In the genomic region with DNA sequence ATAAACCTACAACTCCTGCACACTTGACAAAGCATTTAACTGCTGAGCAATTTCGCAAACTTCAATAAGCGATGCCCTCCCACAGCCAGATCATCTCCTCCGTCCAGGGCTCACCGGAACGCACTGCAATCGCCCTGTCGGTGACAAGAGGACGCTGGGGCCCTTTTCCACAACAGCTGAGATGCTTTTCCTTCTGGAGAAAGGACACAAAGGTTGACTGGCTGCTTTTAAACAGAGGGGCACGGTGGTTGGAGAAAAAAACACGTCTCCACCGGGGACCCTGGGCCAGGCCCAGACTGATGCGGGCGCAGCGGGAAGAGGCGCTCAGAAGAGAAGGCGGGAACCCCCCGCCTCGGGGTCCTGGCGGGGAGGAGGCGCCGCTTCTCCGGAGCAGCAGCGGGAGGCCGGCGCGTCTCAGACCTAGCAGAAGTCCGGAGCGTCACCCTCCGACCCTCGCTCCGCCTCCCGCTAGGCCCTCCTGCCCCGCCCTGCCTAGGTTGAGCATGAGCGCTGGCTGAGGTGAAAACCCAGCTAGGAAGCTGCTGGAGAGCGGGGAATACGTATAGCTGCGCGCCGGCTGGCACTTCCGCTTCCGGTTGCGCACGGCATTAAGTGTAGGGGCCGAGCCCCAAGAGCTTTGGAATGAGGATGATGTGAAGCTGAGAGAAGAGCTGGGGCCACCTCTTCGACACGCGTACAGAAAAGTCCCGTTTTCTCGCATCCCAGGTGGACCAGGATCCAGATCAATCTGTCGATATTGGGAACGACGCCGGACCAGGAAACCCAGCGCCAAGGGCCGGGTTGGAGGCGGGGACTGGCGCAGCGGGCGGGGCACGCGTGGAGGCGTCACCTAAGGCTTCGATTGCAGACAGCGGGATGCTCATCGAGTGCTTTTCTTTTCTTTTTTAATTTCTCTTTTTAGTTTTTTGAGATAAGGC, we compare ENCODE assay signal across 8 cellular contexts. TPM values are rescaled to one million over a fixed set of nuclear protein-coding genes. Genes with fewer than 3 reads are reported as not detected.
DNase-seq lines count a peak whose midpoint lies in the region; ATAC-seq and TF ChIP-seq lines count a peak whose summit lies in the region.

A gene (minus strand): TSS at position 564 of the 938 bp plus-strand sequence. CDS start 3,788 bp downstream, outside the sequence.

- no peaks in the 10 kb centered on the region for H4K20me1 ChIP-seq in smooth muscle cell (ENCODE audit: low read depth)

- H3K27me3 ChIP-seq in smooth muscle cell (ENCODE audit: low read depth), result no peaks in the 10 kb centered on the region

- peak within 1 kb of the TSS; percentile 94 for H2AFZ ChIP-seq in smooth muscle cell (ENCODE audit: low read depth)

- H3K79me2 ChIP-seq in smooth muscle cell (ENCODE audit: low read depth), result peaks cover 36% of the 10 kb centered on the region

- H3K4me1 Mint-ChIP-seq in activated B cell treated with CpG ODN at 0.5 μM for 24 hours, result peaks cover 9% of the 10 kb centered on the region

- H3K27me3 Mint-ChIP-seq in activated B cell treated with CpG ODN at 0.5 μM for 24 hours, result no peaks in the 10 kb centered on the region

- H3K4me3 Mint-ChIP-seq in activated B cell treated with CpG ODN at 0.5 μM for 24 hours, result peak within 1 kb of the TSS; percentile 90

- peak within 1 kb of the TSS; percentile 78 for H3K9ac ChIP-seq in smooth muscle cell (ENCODE audit: low read depth)

- H3K36me3 ChIP-seq in smooth muscle cell (ENCODE audit: low read depth), result peaks cover 12% of the 10 kb centered on the region

- ATAC-seq in GM18870 (IDR thresholded peaks at IDR 0.05; ENCODE audit: unreplicated experiment) (peak; percentile 95), HG03135 (IDR thresholded peaks at IDR 0.05; ENCODE audit: unreplicated experiment) (peak; percentile 93), activated B cell treated with CpG ODN at 0.5 μM for 24 hours (ENCODE audit: low read depth) (peak; percentile 98)

- DNase-seq in AG04449 (ENCODE audit: low read depth, low spot score), result peak; percentile 63
- DNase-seq in NCI-H2227 (lab: John Stamatoyannopoulos, UW; ENCODE audit: unreplicated experiment), result peak; percentile 95
- DNase-seq in activated B cell treated with CpG ODN at 0.5 μM for 24 hours, result peak; percentile 91
- DNase-seq in caudate nucleus (lab: John Stamatoyannopoulos, UW), result peak; percentile 32 to 95 (median 85)
- DNase-seq in iPS-NIHi7 (ENCODE audit: extremely low spot score), result peak; percentile 98
- peak; percentile 66 for DNase-seq in smooth muscle cell (lab: John Stamatoyannopoulos, UW; ENCODE audit: unreplicated experiment)

- intact Hi-C loops in activated B cell treated with CpG ODN at 0.5 μM for 24 hours (cut with micrococcal nuclease), result loop anchor here (1.0 to 2.0 kb wide), 8 partner anchors 17 to 184 kb away; a partner anchor contains a TSS

- TF ChIP-seq CTCF in AG04449 (IDR thresholded peaks at IDR 0.05; ENCODE audit: insufficient read depth, low read length, missing control alignments) (no peak), activated B cell treated with CpG ODN at 0.5 μM for 24 hours (IDR thresholded peaks at IDR 0.05) (no peak), smooth muscle cell (IDR thresholded peaks at IDR 0.05; ENCODE audit: borderline replicate concordance, insufficient read depth, poor library complexity, severe bottlenecking) (no peak)

- H3K27ac Mint-ChIP-seq in activated B cell treated with CpG ODN at 0.5 μM for 24 hours, result peak within 1 kb of the TSS; percentile 94

- H3K9me3 Mint-ChIP-seq in activated B cell treated with CpG ODN at 0.5 μM for 24 hours, result peaks cover 8% of the 10 kb centered on the region

- peaks cover 20% of the 10 kb centered on the region for H3K36me3 Mint-ChIP-seq in activated B cell treated with CpG ODN at 0.5 μM for 24 hours (ENCODE audit: low read depth)

- peak within 1 kb of the TSS; percentile 76 for H3K4me3 ChIP-seq in AG04449 (ENCODE audit: low read depth, low read length)
- H3K4me3 ChIP-seq in smooth muscle cell, result peak within 1 kb of the TSS; percentile 79

- WGBS in smooth muscle cell (ENCODE audit: low lambda C conversion rate), result under 1% methylated on average over 65 of the region's 65 CpGs

- no peaks in the 10 kb centered on the region for H3K9me3 ChIP-seq in smooth muscle cell (replicated peaks; ENCODE audit: low read depth)

- H3K4me2 ChIP-seq in smooth muscle cell, result peak within 1 kb of the TSS; percentile 91

- H3F3A ChIP-seq in smooth muscle cell (ENCODE audit: low read depth), result peaks cover 3% of the 10 kb centered on the region

- H3K27ac ChIP-seq in caudate nucleus (ENCODE audit: low read depth, low read length) (peak within 1 kb of the TSS; percentile 97), smooth muscle cell (ENCODE audit: low read depth) (peak within 1 kb of the TSS; percentile 83)

- POLR2A ChIA-PET in AG04449 (lab: Yijun Ruan, JAX), result interaction anchor here (0.6 to 2.1 kb wide), 4 partner anchors 14 to 630 kb away, joined by 3 to 11 read pairs (median 3); a partner anchor contains a TSS
- POLR2A ChIA-PET in activated B cell treated with CpG ODN at 0.5 μM for 24 hours (lab: Charles Lee), result interaction anchor here (0.6 to 2.5 kb wide), 16 partner anchors 8 to 936 kb away, joined by 3 to 16 read pairs (median 8); a partner anchor contains a TSS

- CTCF ChIA-PET in AG04449 (lab: Yijun Ruan, JAX), result interaction anchor here (1.4 to 2.1 kb wide), 3 partner anchors 10 to 143 kb away, joined by 3 to 12 read pairs (median 4); no protein-coding TSS in a partner anchor
- CTCF ChIA-PET in activated B cell treated with CpG ODN at 0.5 μM for 24 hours (lab: Charles Lee), result interaction anchor here (0.8 to 1.5 kb wide), 3 partner anchors 15 to 143 kb away, joined by 3 to 5 read pairs (median 4); no protein-coding TSS in a partner anchor

- H3K4me1 ChIP-seq in smooth muscle cell (ENCODE audit: low read depth), result peaks cover 5% of the 10 kb centered on the region

RNA-seq across cellular contexts. Expression of the gene that starts here (rescaled TPM):
- total RNA-seq in activated B cell treated with CpG ODN at 0.5 μM for 24 hours, result 7.9 and 10.7 TPM in 2 replicates
- total RNA-seq in smooth muscle cell, result 12.3 and 48.6 TPM in 2 replicates
- 17.6 and 19.7 TPM in 2 replicates for polyA plus RNA-seq in smooth muscle cell

Comparison
In these comparisons a context has a peak if more than half of its experiments do, and no peak if none do; other contexts are left out.
1. Peak in every context shown above with its lines: DNase-seq, ATAC-seq, H3K4me3 ChIP-seq and H3K27ac ChIP-seq.